ENCODE assay signal across 8 cellular contexts in genomic region chr1:53367503-53368313, GRCh38. TPM values are rescaled to one million over a fixed set of nuclear protein-coding genes. Genes with fewer than 3 reads are reported as not detected.
DNase-seq lines count a peak whose midpoint lies in the region; ATAC-seq and TF ChIP-seq lines count a peak whose summit lies in the region.

No MANE protein-coding gene starts in this region.

- no peak overlapping the region for H3K9ac ChIP-seq in SK-N-MC (ENCODE audit: insufficient read length)
- no peak overlapping the region for H3K9ac ChIP-seq in mesenchymal stem cell (ENCODE audit: low read length)

- no peaks in the 10 kb centered on the region for H3K36me3 Mint-ChIP-seq in activated CD4-positive, alpha-beta T cell treated with anti-CD3 and anti-CD28 coated beads for 36 hours (ENCODE audit: low read depth)
- no peaks in the 10 kb centered on the region for H3K36me3 Mint-ChIP-seq in nephron progenitor cell (ENCODE audit: low read depth)

- no peak overlapping the region for H2AFZ ChIP-seq in mesenchymal stem cell (ENCODE audit: low read depth, low read length)

- H2AK5ac ChIP-seq in mesenchymal stem cell (ENCODE audit: low read length, severe bottlenecking): no peak overlapping the region

- no peak overlapping the region for H4K8ac ChIP-seq in mesenchymal stem cell (ENCODE audit: low read length)

- H3K9me3 ChIP-seq in SK-N-MC (ENCODE audit: low read depth, low read length): no peaks in the 10 kb centered on the region
- H3K9me3 ChIP-seq in mesenchymal stem cell (ENCODE audit: control insufficient read depth, low read length): no peaks in the 10 kb centered on the region

- CTCF ChIA-PET in activated CD4-positive, alpha-beta T cell treated with anti-CD3 and anti-CD28 coated beads for 36 hours (lab: Charles Lee): interaction anchor here (0.6 to 1.2 kb wide), 6 partner anchors 9 to 366 kb away, joined by 3 to 8 read pairs (median 4); no protein-coding TSS in a partner anchor

- H3K27ac ChIP-seq in SK-N-MC: no peak overlapping the region
- H3K27ac ChIP-seq in mesenchymal stem cell (ENCODE audit: low read length, poor library complexity, severe bottlenecking): no peak overlapping the region

- no peak overlapping the region for H2BK15ac ChIP-seq in mesenchymal stem cell (ENCODE audit: low read depth, poor library complexity, severe bottlenecking)

- peaks cover 60 to 71% of the 10 kb centered on the region in 2 experiments for H3K27me3 ChIP-seq in mesenchymal stem cell (ENCODE audit: control insufficient read depth in 1 of 2, insufficient read depth in 1 of 2, low read length in 2 of 2)

- peaks cover 4% of the 10 kb centered on the region for H3K4me1 ChIP-seq in mesenchymal stem cell (ENCODE audit: control insufficient read depth, insufficient read depth, low read depth, low read length)

- intact Hi-C loops in activated CD4-positive, alpha-beta T cell treated with anti-CD3 and anti-CD28 coated beads for 36 hours (cut with DNase I, micrococcal nuclease): no loop called here

- peak overlapping the region; percentile 70 for H3K4me3 Mint-ChIP-seq in activated CD4-positive, alpha-beta T cell treated with anti-CD3 and anti-CD28 coated beads for 36 hours
- no peak overlapping the region for H3K4me3 Mint-ChIP-seq in nephron progenitor cell

- no peaks in the 10 kb centered on the region for H3K79me1 ChIP-seq in mesenchymal stem cell (replicated peaks; ENCODE audit: low read length, poor library complexity, severe bottlenecking)

- no peak overlapping the region for H2BK120ac ChIP-seq in mesenchymal stem cell (ENCODE audit: low read depth, low read length)

- H3K36me3 ChIP-seq in SK-N-MC (ENCODE audit: insufficient read depth, low read length) (no peaks in the 10 kb centered on the region), mesenchymal stem cell (ENCODE audit: control insufficient read depth in 1 of 2, insufficient read depth in 2 of 2, low read depth in 1 of 2, low read length in 2 of 2) (no peaks in the 10 kb centered on the region)

- TF ChIP-seq CTCF in nephron progenitor cell (IDR thresholded peaks at IDR 0.05): no peak

- H3K27me3 Mint-ChIP-seq in activated CD4-positive, alpha-beta T cell treated with anti-CD3 and anti-CD28 coated beads for 36 hours: no peaks in the 10 kb centered on the region
- peaks cover 23% of the 10 kb centered on the region for H3K27me3 Mint-ChIP-seq in nephron progenitor cell (ENCODE audit: low read depth, poor library complexity)

- peak overlapping the region; percentile 87 for H3K27ac Mint-ChIP-seq in activated CD4-positive, alpha-beta T cell treated with anti-CD3 and anti-CD28 coated beads for 36 hours
- H3K27ac Mint-ChIP-seq in nephron progenitor cell: no peak overlapping the region

- POLR2A ChIA-PET in activated CD4-positive, alpha-beta T cell treated with anti-CD3 and anti-CD28 coated beads for 36 hours (lab: Charles Lee): no interaction called here

- ATAC-seq in activated CD4-positive, alpha-beta T cell treated with anti-CD3 and anti-CD28 coated beads for 36 hours: peak; percentile 95
- ATAC-seq in HG02981 (IDR thresholded peaks at IDR 0.05; ENCODE audit: unreplicated experiment) (peak; percentile 87), esophagus mucosa (peak; percentile 46)

- H4K91ac ChIP-seq in mesenchymal stem cell (ENCODE audit: low read length): no peak overlapping the region

- peaks cover 27% of the 10 kb centered on the region for H3K4me1 Mint-ChIP-seq in activated CD4-positive, alpha-beta T cell treated with anti-CD3 and anti-CD28 coated beads for 36 hours
- peaks cover 7% of the 10 kb centered on the region for H3K4me1 Mint-ChIP-seq in nephron progenitor cell

- H2BK12ac ChIP-seq in mesenchymal stem cell (ENCODE audit: low read length in 2 of 2): no peak overlapping the region

- no peak overlapping the region for H3K4ac ChIP-seq in mesenchymal stem cell (ENCODE audit: low read depth in 1 of 2, low read length in 2 of 2)

- no peaks in the 10 kb centered on the region for H3K9me3 Mint-ChIP-seq in activated CD4-positive, alpha-beta T cell treated with anti-CD3 and anti-CD28 coated beads for 36 hours (ENCODE audit: low read depth)
- H3K9me3 Mint-ChIP-seq in nephron progenitor cell: no peaks in the 10 kb centered on the region

- H3K23ac ChIP-seq in mesenchymal stem cell (ENCODE audit: low read length in 2 of 2): no peak overlapping the region

- H3K4me3 ChIP-seq in SK-N-MC: no peak overlapping the region
- no peak overlapping the region for H3K4me3 ChIP-seq in mesenchymal stem cell (ENCODE audit: insufficient read depth in 1 of 2, low read depth in 1 of 2, low read length in 2 of 2)

- peak; percentile 68 for DNase-seq in activated CD4-positive, alpha-beta T cell treated with anti-CD3 and anti-CD28 coated beads for 36 hours
- DNase-seq in activated CD4-positive, alpha-beta T cell treated with anti-CD3 and anti-CD28 coated beads, Interleukin-2, amount 50 U/mL, for 1 hour: no peak
- DNase-seq in SK-N-MC (ENCODE audit: low read depth, low spot score) (peak; percentile 12), cerebellar nuclear complex (lab: John Stamatoyannopoulos, UW) (no peak), mesenchymal stem cell (no peak), nephron progenitor cell (no peak)

- H3K4me2 ChIP-seq in mesenchymal stem cell (ENCODE audit: low read length, poor library complexity, severe bottlenecking): no peak overlapping the region

- H3K18ac ChIP-seq in mesenchymal stem cell (ENCODE audit: low read depth in 1 of 2, low read length in 2 of 2): no peak overlapping the region

- H2BK5ac ChIP-seq in mesenchymal stem cell (ENCODE audit: low read depth, low read length, poor library complexity, severe bottlenecking): no peak overlapping the region

- 71% methylated on average over 7 of the region's 7 CpGs for WGBS in mesenchymal stem cell

- H3K14ac ChIP-seq in mesenchymal stem cell (ENCODE audit: low read length in 2 of 2): no peak overlapping the region

RNA-seq across cellular contexts. Expression of gene LRP8, which starts 39.8 kb away (rescaled TPM):
- total RNA-seq in activated CD4-positive, alpha-beta T cell treated with anti-CD3 and anti-CD28 coated beads for 36 hours: 10 to 100 TPM; 40.6 to 46.5 TPM
- total RNA-seq in esophagus mucosa: 21.0 TPM
- polyA plus RNA-seq in mesenchymal stem cell (2013, experiment 1 of 2): 19.5 TPM
- 17.4 TPM for polyA plus RNA-seq in mesenchymal stem cell (2013, experiment 2 of 2)

Comparison
In these comparisons a context has a peak if more than half of its experiments do, and no peak if none do; other contexts are left out.
1. DNase-seq: peak in activated CD4-positive, alpha-beta T cell treated with anti-CD3 and anti-CD28 coated beads for 36 hours (single experiment) and SK-N-MC (single experiment); none in activated CD4-positive, alpha-beta T cell treated with anti-CD3 and anti-CD28 coated beads, Interleukin-2, amount 50 U/mL, for 1 hour (single experiment), cerebellar nuclear complex (0 of 2), mesenchymal stem cell (single experiment) and nephron progenitor cell (single experiment).
2. Peak in every context shown above with its lines, with median percentiles within 50 percentile points of each other: ATAC-seq.